Comparison of ENCODE assay signal across 37 cellular contexts in genomic region chrX:133666256-133666655, GRCh38.
"Had no signal": no experiment of that assay in that cellular context is flagged by ENCODE, and none has a peak within 500 bp of the region (broad histone marks: within the 10 kb centered on the region; RNA-seq: fewer than 3 reads in every experiment).

No MANE protein-coding gene starts in this region.

- H3K27ac ChIP-seq: adrenal gland, breast epithelium, cardiac muscle cell, colonic mucosa, epithelial cell of prostate, foreskin keratinocyte, gastrocnemius medialis, WERI-Rb-1 had no signal

- H3K36me3 ChIP-seq: adrenal gland, breast epithelium, cardiac muscle cell, colonic mucosa, gastrocnemius medialis, WERI-Rb-1 had no signal

- H3K4me1 ChIP-seq: adrenal gland, breast epithelium, colonic mucosa, foreskin keratinocyte, gastrocnemius medialis had no signal

- H3K27me3 ChIP-seq: cardiac muscle cell, colonic mucosa, foreskin keratinocyte, gastrocnemius medialis had no signal

- FAIRE-seq: endometrium, endothelial cell of umbilical vein had no signal

- H3K36me3 Mint-ChIP-seq: activated CD4-positive, alpha-beta memory T cell treated with anti-CD3 and anti-CD28 coated beads for 36 hours; activated CD8-positive, alpha-beta memory T cell treated with anti-CD3 and anti-CD28 coated beads, Interleukin-2, amount 10 ng/mL, durations not matched to agents 7 days and 5 days; activated naive CD4-positive, alpha-beta T cell treated with anti-CD3 and anti-CD28 coated beads, Interleukin-2, amount 50 U/mL, for 24 hours; activated naive CD8-positive, alpha-beta T cell treated with anti-CD3 and anti-CD28 coated beads for 36 hours; brain had no signal

- H3K27ac Mint-ChIP-seq: activated B cell treated with CpG ODN at 0.5 μM for 24 hours; activated CD4-positive, alpha-beta memory T cell treated with anti-CD3 and anti-CD28 coated beads for 36 hours; activated CD8-positive, alpha-beta memory T cell treated with anti-CD3 and anti-CD28 coated beads, Interleukin-2, amount 10 ng/mL, durations not matched to agents 7 days and 5 days; activated CD8-positive, alpha-beta T cell treated with anti-CD3 and anti-CD28 coated beads, Interleukin-2, amount 10 ng/mL, durations not matched to agents 7 days and 5 days; activated naive CD4-positive, alpha-beta T cell treated with anti-CD3 and anti-CD28 coated beads for 36 hours; activated naive CD4-positive, alpha-beta T cell treated with anti-CD3 and anti-CD28 coated beads, Interleukin-2, amount 50 U/mL, for 24 hours; activated naive CD8-positive, alpha-beta T cell treated with anti-CD3 and anti-CD28 coated beads for 36 hours; activated naive CD8-positive, alpha-beta T cell treated with anti-CD3 and anti-CD28 coated beads, Interleukin-2, amount 50 U/mL, for 24 hours; activated T-helper 1 cell treated with anti-CD3 and anti-CD28 coated beads, Interleukin-12 subunit alpha, Interleukin-12 subunit beta, Interleukin-2, Interleukin-4 antibody, amounts not matched to agents 30 ng/mL and 10 ng/mL and 1 ng/mL, durations not matched to agents 14 hours and 24 hours and 36 hours; activated T-helper 2 cell treated with anti-CD3 and anti-CD28 coated beads, Interferon-gamma antibody, Interleukin-2, Interleukin-4, amounts not matched to agents 10 μg/mL and 5 μg/mL and 100 μg/mL, durations not matched to agents 14 hours and 24 hours and 36 hours; T-helper 17 cell; T-helper 2 cell treated with Interferon-gamma antibody and Interleukin-4, amounts not matched to agents 5 μg/mL and 100 μg/mL, for 36 hours had no signal

- H3K4me3 ChIP-seq: adrenal gland, breast epithelium, cardiac muscle cell, colonic mucosa, gastrocnemius medialis had no signal

- H3K4me3 Mint-ChIP-seq: activated B cell treated with CpG ODN at 0.5 μM for 24 hours; activated CD4-positive, alpha-beta memory T cell treated with anti-CD3 and anti-CD28 coated beads for 36 hours; activated CD8-positive, alpha-beta memory T cell treated with anti-CD3 and anti-CD28 coated beads, Interleukin-2, amount 10 ng/mL, durations not matched to agents 7 days and 5 days; activated CD8-positive, alpha-beta T cell treated with anti-CD3 and anti-CD28 coated beads, Interleukin-2, amount 10 ng/mL, durations not matched to agents 7 days and 5 days; activated naive CD4-positive, alpha-beta T cell treated with anti-CD3 and anti-CD28 coated beads for 36 hours; activated naive CD4-positive, alpha-beta T cell treated with anti-CD3 and anti-CD28 coated beads, Interleukin-2, amount 50 U/mL, for 24 hours; activated naive CD8-positive, alpha-beta T cell treated with anti-CD3 and anti-CD28 coated beads for 36 hours; activated naive CD8-positive, alpha-beta T cell treated with anti-CD3 and anti-CD28 coated beads, Interleukin-2, amount 50 U/mL, for 24 hours; activated T-helper 1 cell treated with anti-CD3 and anti-CD28 coated beads, Interleukin-12 subunit alpha, Interleukin-12 subunit beta, Interleukin-2, Interleukin-4 antibody, amounts not matched to agents 30 ng/mL and 10 ng/mL and 1 ng/mL, durations not matched to agents 14 hours and 24 hours and 36 hours; brain; T-helper 17 cell; T-helper 2 cell treated with Interferon-gamma antibody and Interleukin-4, amounts not matched to agents 5 μg/mL and 100 μg/mL, for 36 hours had no signal

- H3K27me3 Mint-ChIP-seq: activated B cell treated with CpG ODN at 0.5 μM for 24 hours; activated CD4-positive, alpha-beta memory T cell treated with anti-CD3 and anti-CD28 coated beads for 36 hours; activated CD8-positive, alpha-beta memory T cell treated with anti-CD3 and anti-CD28 coated beads, Interleukin-2, amount 10 ng/mL, durations not matched to agents 7 days and 5 days; activated naive CD4-positive, alpha-beta T cell treated with anti-CD3 and anti-CD28 coated beads, Interleukin-2, amount 50 U/mL, for 24 hours; activated naive CD8-positive, alpha-beta T cell treated with anti-CD3 and anti-CD28 coated beads for 36 hours; brain; T-helper 17 cell had no signal

- H3K4me1 Mint-ChIP-seq: activated B cell treated with CpG ODN at 0.5 μM for 24 hours; activated CD8-positive, alpha-beta memory T cell treated with anti-CD3 and anti-CD28 coated beads, Interleukin-2, amount 10 ng/mL, durations not matched to agents 7 days and 5 days; activated naive CD4-positive, alpha-beta T cell treated with anti-CD3 and anti-CD28 coated beads, Interleukin-2, amount 50 U/mL, for 24 hours; activated naive CD8-positive, alpha-beta T cell treated with anti-CD3 and anti-CD28 coated beads for 36 hours; activated naive CD8-positive, alpha-beta T cell treated with anti-CD3 and anti-CD28 coated beads, Interleukin-2, amount 50 U/mL, for 24 hours; T-helper 17 cell had no signal

- H3K9me3 Mint-ChIP-seq: activated B cell treated with CpG ODN at 0.5 μM for 24 hours; activated CD4-positive, alpha-beta memory T cell treated with anti-CD3 and anti-CD28 coated beads for 36 hours; activated naive CD4-positive, alpha-beta T cell treated with anti-CD3 and anti-CD28 coated beads for 36 hours; activated naive CD4-positive, alpha-beta T cell treated with anti-CD3 and anti-CD28 coated beads, Interleukin-2, amount 50 U/mL, for 24 hours; activated naive CD8-positive, alpha-beta T cell treated with anti-CD3 and anti-CD28 coated beads for 36 hours; activated naive CD8-positive, alpha-beta T cell treated with anti-CD3 and anti-CD28 coated beads, Interleukin-2, amount 50 U/mL, for 24 hours; activated T-helper 1 cell treated with anti-CD3 and anti-CD28 coated beads, Interleukin-12 subunit alpha, Interleukin-12 subunit beta, Interleukin-2, Interleukin-4 antibody, amounts not matched to agents 30 ng/mL and 10 ng/mL and 1 ng/mL, durations not matched to agents 14 hours and 24 hours and 36 hours; activated T-helper 2 cell treated with anti-CD3 and anti-CD28 coated beads, Interferon-gamma antibody, Interleukin-2, Interleukin-4, amounts not matched to agents 10 μg/mL and 5 μg/mL and 100 μg/mL, durations not matched to agents 14 hours and 24 hours and 36 hours; brain; T-helper 2 cell treated with Interferon-gamma antibody and Interleukin-4, amounts not matched to agents 5 μg/mL and 100 μg/mL, for 36 hours had no signal

- ATAC-seq: activated CD4-positive, CD25-positive, alpha-beta regulatory T cell treated with anti-CD3 and anti-CD28 coated beads, Interleukin-2, amount 50 U/mL, for 24 hours; activated CD8-positive, alpha-beta memory T cell treated with anti-CD3 and anti-CD28 coated beads, Interleukin-2, amount 10 ng/mL, durations not matched to agents 7 days and 5 days; activated CD8-positive, alpha-beta T cell treated with anti-CD3 and anti-CD28 coated beads, Interleukin-2, amount 10 ng/mL, durations not matched to agents 7 days and 5 days; activated naive CD8-positive, alpha-beta T cell treated with anti-CD3 and anti-CD28 coated beads, Interleukin-2, amount 50 U/mL, for 24 hours; foreskin keratinocyte; gastrocnemius medialis; T-helper 17 cell had no signal

- DNase-seq: activated B cell treated with CpG ODN at 0.5 μM for 24 hours; activated CD4-positive, alpha-beta memory T cell treated with anti-CD3 and anti-CD28 coated beads for 36 hours; activated CD4-positive, alpha-beta T cell treated with anti-CD3 and anti-CD28 coated beads for 48 hours; activated CD8-positive, alpha-beta memory T cell treated with anti-CD3 and anti-CD28 coated beads, Interleukin-2, amount 10 ng/mL, durations not matched to agents 7 days and 5 days; activated CD8-positive, alpha-beta memory T cell treated with anti-CD3 and anti-CD28 coated beads, Interleukin-2, amount 50 U/mL, for 4 hours; activated CD8-positive, alpha-beta T cell treated with anti-CD3 and anti-CD28 coated beads, Interleukin-2, amount 10 ng/mL, durations not matched to agents 7 days and 5 days; activated effector memory CD4-positive, alpha-beta T cell treated with anti-CD3 and anti-CD28 coated beads, Interleukin-2, amount 50 U/mL, for 16 hours; activated naive CD4-positive, alpha-beta T cell treated with anti-CD3 and anti-CD28 coated beads for 36 hours; activated naive CD8-positive, alpha-beta T cell treated with anti-CD3 and anti-CD28 coated beads for 36 hours; activated naive CD8-positive, alpha-beta T cell treated with anti-CD3 and anti-CD28 coated beads, Interleukin-2, amount 50 U/mL, for 24 hours; activated T-cell treated with anti-CD3 and anti-CD28 coated beads, Interleukin-2, amount 50 U/mL, for 1 hour; activated T-cell treated with anti-CD3 and anti-CD28 coated beads, Interleukin-2, amount 50 U/mL, for 48 hours; adrenal gland; amygdala; aorta; central memory CD4-positive, alpha-beta T cell; cerebellar nuclear complex; colonic mucosa; effector CD8-positive, alpha-beta T cell; foreskin keratinocyte; gastrocnemius medialis; glutamatergic neuron; T-helper 1 cell; T-helper 17 cell; T1000; WERI-Rb-1 had no signal

- H3K9me3 ChIP-seq: adrenal gland, breast epithelium, colonic mucosa, gastrocnemius medialis had no signal
